Comparison of ENCODE assay signal across 8 cellular contexts in the genomic region with DNA sequence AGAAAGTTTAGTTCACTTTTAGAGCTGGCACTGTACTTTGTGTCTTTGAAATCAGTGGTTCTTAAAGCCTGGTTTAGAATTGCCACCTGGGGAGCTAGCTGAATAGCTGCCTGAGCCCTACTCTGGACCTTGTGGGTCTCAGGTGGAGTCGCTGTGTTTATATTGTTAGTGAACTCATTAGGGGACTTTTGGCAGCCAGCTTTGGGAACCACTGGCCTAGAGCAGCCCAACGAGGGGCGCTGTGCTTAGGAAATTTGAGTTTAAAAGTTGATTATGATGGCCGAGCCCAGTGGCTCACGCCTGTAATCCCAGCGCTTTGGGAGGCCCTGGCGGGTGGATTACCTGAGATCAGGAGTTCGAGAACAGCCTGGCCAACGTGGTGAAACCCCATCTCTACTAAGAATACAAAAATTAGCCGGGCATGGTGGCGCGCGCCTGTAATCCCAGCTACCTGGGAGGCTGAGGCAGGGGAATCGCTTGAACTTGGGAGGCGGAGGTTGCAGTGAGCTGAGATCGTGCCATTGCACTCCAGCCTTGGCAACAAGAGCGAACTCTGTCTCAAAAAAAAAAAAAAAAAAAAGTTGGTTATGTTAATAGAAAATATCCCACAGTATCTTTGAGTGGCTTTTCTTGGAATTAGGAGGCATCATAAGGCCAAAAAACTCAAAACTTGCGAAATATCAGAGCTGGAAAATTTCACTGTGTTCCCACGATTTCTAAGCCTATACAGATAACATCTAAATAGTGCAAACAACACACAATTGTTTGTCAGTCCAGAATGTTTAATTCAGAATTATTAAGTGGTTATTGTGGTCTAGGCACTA. TPM values are rescaled to one million over a fixed set of nuclear protein-coding genes. Genes with fewer than 3 reads are reported as not detected.
DNase-seq lines count a peak whose midpoint lies in the region; ATAC-seq and TF ChIP-seq lines count a peak whose summit lies in the region.

No MANE protein-coding gene starts in this region.

- H2BK5ac ChIP-seq in H9 (ENCODE audit: insufficient read length, low read length): no peak overlapping the region

- H3K4me1 Mint-ChIP-seq in H9: peaks cover 14 to 18% of the 10 kb centered on the region in 2 experiments

- H3K79me1 ChIP-seq in H9 (ENCODE audit: insufficient read depth, low read depth, low read length, poor library complexity, severe bottlenecking): no peaks in the 10 kb centered on the region

- peak overlapping the region; percentile 67 for H3K4me2 ChIP-seq in H9 (ENCODE audit: insufficient read depth, insufficient read length, low read length)
- H3K4me2 ChIP-seq in OCI-LY7 (ENCODE audit: low read length): peak overlapping the region; percentile 69

- no peak for TF ChIP-seq POLR2A in GM18505 (IDR thresholded peaks at IDR 0.05; ENCODE audit: borderline replicate concordance, extremely low read depth, insufficient read depth, insufficient read length)

- H3K27ac Mint-ChIP-seq in H9: peak overlapping the region; percentile 89 to 96 (median 95); a peak in 6 of 7 replicates

- H3K4me3 Mint-ChIP-seq in H9: peak overlapping the region; percentile 83 to 92

- no peak for DNase-seq in H9
- DNase-seq in OCI-LY7 (ENCODE audit: low spot score): no peak
- no peak for DNase-seq in coronary artery (ENCODE audit: low spot score)
- DNase-seq in kidney glomerular epithelial cell (lab: John Stamatoyannopoulos, UW): no peak
- no peak for DNase-seq in Ammon's horn (ENCODE audit: low spot score)
- DNase-seq in NCI-H1048 (lab: John Stamatoyannopoulos, UW): no peak

- H3K9me2 ChIP-seq in OCI-LY7 (ENCODE audit: insufficient read depth, low read length): no peaks in the 10 kb centered on the region

- H4K8ac ChIP-seq in H9 (replicated peaks; ENCODE audit: insufficient read length, low read depth, low read length): no peak overlapping the region

- CTCF ChIA-PET in OCI-LY7 (lab: Charles Lee; ENCODE audit: unreplicated experiment): interaction anchor here (0.9 kb wide), 2 partner anchors 47 to 128 kb away, joined by 3 read pairs; no protein-coding TSS in a partner anchor

- ATAC-seq in GM18505 (IDR thresholded peaks at IDR 0.05; ENCODE audit: unreplicated experiment): peak; percentile 1

- peak overlapping the region; percentile 88; the same call in 1 of the 2 replicates for H3K14ac ChIP-seq in H9 (ENCODE audit: insufficient read depth, low read length)

- H3K79me2 ChIP-seq in H9 (ENCODE audit: insufficient read depth, low read length) (peaks cover 20% of the 10 kb centered on the region; the same call in 1 of the 2 replicates), OCI-LY7 (ENCODE audit: insufficient read depth, low read depth, low read length) (peaks cover 30% of the 10 kb centered on the region; the same call in 1 of the 2 replicates)

- no peak overlapping the region for H3K4ac ChIP-seq in H9 (ENCODE audit: low read depth, low read length)

- POLR2A ChIA-PET in OCI-LY7 (lab: Charles Lee): interaction anchor here (0.5 to 1.5 kb wide), 6 partner anchors 12 to 1260 kb away, joined by 3 to 7 read pairs (median 3); no protein-coding TSS in a partner anchor

- H2AFZ ChIP-seq in H9 (ENCODE audit: low read length) (no peak overlapping the region), OCI-LY7 (ENCODE audit: low read length) (peak overlapping the region; percentile 98; the same call in 1 of the 2 replicates)

- peak overlapping the region; percentile 65 for H3K18ac ChIP-seq in H9 (ENCODE audit: insufficient read length, low read depth, low read length)

- no peak overlapping the region for H2BK12ac ChIP-seq in H9 (ENCODE audit: insufficient read length, low read depth, low read length)

- peaks cover 8% of the 10 kb centered on the region for H3K23me2 ChIP-seq in H9 (ENCODE audit: insufficient read length, low read depth, low read length, poor library complexity, severe bottlenecking)

- no peaks in the 10 kb centered on the region; the same call in 1 of the 2 replicates for H3K27me3 Mint-ChIP-seq in H9 (ENCODE audit: low read depth)

- H3K36me3 ChIP-seq in OCI-LY7 (ENCODE audit: insufficient read depth, low read length): peaks cover 6% of the 10 kb centered on the region
- H3K36me3 ChIP-seq in muscle layer of duodenum (ENCODE audit: control insufficient read depth in 1 of 2, insufficient read depth in 2 of 2, low read length in 2 of 2): no peaks in the 10 kb centered on the region

- no peak overlapping the region for H2BK120ac ChIP-seq in H9 (ENCODE audit: low read depth, low read length, poor library complexity, severe bottlenecking)

- no peaks in the 10 kb centered on the region; a peak in 1 of 5 replicates for H3K9me3 Mint-ChIP-seq in H9

- H3K36me3 Mint-ChIP-seq in H9 (ENCODE audit: insufficient read depth in 1 of 3, low read depth in 3 of 3): peaks cover 5 to 8% (median 7%) of the 10 kb centered on the region in 3 experiments; a peak in 4 of 7 replicates

- H2BK15ac ChIP-seq in H9 (ENCODE audit: low read depth, low read length): no peak overlapping the region

- no peak overlapping the region for H3K23ac ChIP-seq in H9 (ENCODE audit: insufficient read length, low read depth, low read length)

- H3K27me3 ChIP-seq in H9 (ENCODE audit: insufficient read depth, low read length): no peaks in the 10 kb centered on the region
- H3K27me3 ChIP-seq in muscle layer of duodenum (ENCODE audit: low read depth, low read length): no peaks in the 10 kb centered on the region

- no peak overlapping the region for H3K56ac ChIP-seq in H9 (ENCODE audit: insufficient read length, low read depth, low read length)

- H3K4me1 ChIP-seq in H9 (ENCODE audit: insufficient read depth, low read length): no peaks in the 10 kb centered on the region
- peaks cover 19% of the 10 kb centered on the region for H3K4me1 ChIP-seq in OCI-LY7 (ENCODE audit: insufficient read depth, low read length, poor library complexity, severe bottlenecking)
- H3K4me1 ChIP-seq in muscle layer of duodenum (ENCODE audit: control insufficient read depth in 1 of 2, insufficient read depth in 2 of 2, low read length in 2 of 2): peaks cover 0 to 22% of the 10 kb centered on the region in 2 donors

- H2AK5ac ChIP-seq in H9 (ENCODE audit: insufficient read length, low read length): no peak overlapping the region

- H3K9me3 ChIP-seq in H9 (ENCODE audit: control insufficient read depth, low read depth, low read length): no peaks in the 10 kb centered on the region
- H3K9me3 ChIP-seq in OCI-LY7 (ENCODE audit: low read length): no peaks in the 10 kb centered on the region
- no peaks in the 10 kb centered on the region for H3K9me3 ChIP-seq in muscle layer of duodenum (ENCODE audit: control insufficient read depth in 1 of 2, low read length in 2 of 2)

- peak overlapping the region; percentile 78 for H3K9ac ChIP-seq in H9 (ENCODE audit: extremely low read depth, insufficient read length, low read length)

- H4K91ac ChIP-seq in H9 (ENCODE audit: insufficient read length, low read depth, low read length): no peak overlapping the region

- H3K4me3 ChIP-seq in OCI-LY7 (ENCODE audit: low read depth, low read length, poor library complexity, severe bottlenecking) (peak overlapping the region; percentile 85), coronary artery (peak overlapping the region; percentile 96), muscle layer of duodenum (ENCODE audit: low read depth in 1 of 2, low read length in 2 of 2) (peak overlapping the region; percentile 92 to 94)

- WGBS in H9 (ENCODE audit: extremely low coverage, insufficient read length, low lambda C conversion rate): no CpG with 5 or more reads among the region's 19 CpGs

- H3T11ph ChIP-seq in H9 (ENCODE audit: low read length): no peak overlapping the region

- H4K20me1 ChIP-seq in H9 (ENCODE audit: control insufficient read depth, insufficient read depth, insufficient read length) (no peaks in the 10 kb centered on the region), OCI-LY7 (ENCODE audit: insufficient read depth, low read length) (no peaks in the 10 kb centered on the region)

- intact Hi-C loops in OCI-LY7 (cut with micrococcal nuclease; ENCODE audit: unreplicated experiment): no loop called here

- H2BK20ac ChIP-seq in H9 (ENCODE audit: low read depth, low read length, poor library complexity, severe bottlenecking): no peak overlapping the region

- TF ChIP-seq CTCF in H9 (conservative IDR thresholded peaks at IDR 0.05) (peak; percentile 12; the same call in 1 of the 3 replicates), OCI-LY7 (conservative IDR thresholded peaks at IDR 0.05; ENCODE audit: low read length) (peak; percentile 45), coronary artery (IDR thresholded peaks at IDR 0.05) (no peak)

- no peak overlapping the region for H4K5ac ChIP-seq in H9 (ENCODE audit: insufficient read length, low read depth, low read length)

- H3K27ac ChIP-seq in H9 (ENCODE audit: insufficient read length, low read depth, low read length) (no peak overlapping the region), OCI-LY7 (ENCODE audit: low read depth, low read length, poor library complexity, severe bottlenecking) (peak overlapping the region; percentile 36), coronary artery (peak overlapping the region; percentile 71 to 92), muscle layer of duodenum (ENCODE audit: low read length) (peak overlapping the region; percentile 84)

- BruUV-seq in OCI-LY7 (replicated peaks; lab: Mats Ljungman, UMichigan): TSS peak; percentile 76

RNA-seq across cellular contexts. Expression of a gene that starts 0.8 kb away (rescaled TPM):
- total RNA-seq in H9 (2021) (62.7 and 64.2 TPM in 2 replicates), OCI-LY7 (2022) (61.2 TPM in 2 replicates)
- total RNA-seq in OCI-LY7 (2014; rRNA removed; shearing (Covaris generic)): 25.9 and 34.7 TPM in 2 replicates
